ENCODE assay signal across 9 cellular contexts in genomic region chr10:43846187-43846680, GRCh38.
DNase-seq lines count a peak whose midpoint lies in the region; ATAC-seq and TF ChIP-seq lines count a peak whose summit lies in the region.
"Had no signal": no experiment of that assay in that cellular context is flagged by ENCODE, and none has a peak within 500 bp of the region (broad histone marks: within the 10 kb centered on the region; RNA-seq: fewer than 3 reads in every experiment).

No MANE protein-coding gene starts in this region.

- H3K9me1 ChIP-seq in IMR-90 (ENCODE audit: insufficient read depth, low read length) = peaks cover 13% of the 10 kb centered on the region

- intact Hi-C loops in IMR-90 (cut with micrococcal nuclease) = no loop called here
- intact Hi-C loops in adrenal gland (cut with DNase I) = no loop called here
- intact Hi-C loops in mucosa of descending colon (cut with DNase I, micrococcal nuclease) = no loop called here

- BruUV-seq in IMR-90 (replicated peaks; lab: Mats Ljungman, UMichigan) = no TSS peak

- peak overlapping the region; percentile 89 for H3K23ac ChIP-seq in IMR-90 (ENCODE audit: low read depth, low read length)

- H3K79me1 ChIP-seq in IMR-90 (ENCODE audit: low read depth in 1 of 2, low read length in 2 of 2) = no peaks in the 10 kb centered on the region

- H3K27me3 ChIP-seq in IMR-90 (ENCODE audit: control insufficient read depth, insufficient read depth, low read length) = no peaks in the 10 kb centered on the region
- peaks cover 3% of the 10 kb centered on the region for H3K27me3 ChIP-seq in adrenal gland
- no peaks in the 10 kb centered on the region for H3K27me3 ChIP-seq in HAP-1 (ENCODE audit: low read depth)

- peak overlapping the region; percentile 81 for H2BK120ac ChIP-seq in IMR-90 (ENCODE audit: low read depth, low read length)

- POLR2A ChIA-PET in AG04449 (lab: Yijun Ruan, JAX) = interaction anchor here (0.6 to 0.8 kb wide), 2 partner anchors 24 to 46 kb away, joined by 3 read pairs; no protein-coding TSS in a partner anchor
- POLR2A ChIA-PET in IMR-90 (lab: Charles Lee; ENCODE audit: unreplicated experiment) = no interaction called here

- 40% methylated on average over 3 of the region's 11 CpGs; no CpG with 5 or more reads in 1 of the 2 experiments for WGBS in IMR-90 (ENCODE audit: extremely low coverage in 2 of 2, insufficient read length in 1 of 2), 2 experiments
- 38 to 54% (median 51%) methylated on average over 11 of the region's 11 CpGs for WGBS in adrenal gland, 4 donors

- H3K18ac ChIP-seq in IMR-90 (ENCODE audit: low read depth, low read length) = peak overlapping the region; percentile 16; the same call in 1 of the 2 replicates

- H3K4me1 ChIP-seq in IMR-90 (ENCODE audit: control insufficient read depth, insufficient read depth, low read length) = peaks cover 25% of the 10 kb centered on the region
- no peaks in the 10 kb centered on the region for H3K4me1 ChIP-seq in adrenal gland (replicated peaks in 1 of 2)
- no peaks in the 10 kb centered on the region for H3K4me1 ChIP-seq in mucosa of descending colon (ENCODE audit: low read depth)
- H3K4me1 ChIP-seq in HAP-1 = no peaks in the 10 kb centered on the region

- H3K14ac ChIP-seq in IMR-90 (replicated peaks; ENCODE audit: low read depth, low read length) = peak overlapping the region; percentile 80

- H2AK5ac ChIP-seq in IMR-90 (ENCODE audit: low read depth, low read length) = peak overlapping the region; percentile 64

- ATAC-seq in IMR-90 (ENCODE audit: low read depth) (peak; percentile 39), mucosa of descending colon (peak; percentile 43), GM19467 (IDR thresholded peaks at IDR 0.05; ENCODE audit: unreplicated experiment) (no peak)

- H4K8ac ChIP-seq in IMR-90 (ENCODE audit: low read depth in 2 of 2, low read length in 2 of 2) = peak overlapping the region; percentile 75 to 79; a peak in 3 of 4 replicates

- H3K56ac ChIP-seq in IMR-90 (ENCODE audit: extremely low read depth, insufficient read depth, low read length) = no peak overlapping the region

- CTCF ChIA-PET in AG04449 (lab: Yijun Ruan, JAX) (interaction anchor here (0.7 to 2.4 kb wide), 4 partner anchors 10 to 156 kb away, joined by 3 to 15 read pairs (median 3); no protein-coding TSS in a partner anchor), IMR-90 (lab: Yijun Ruan, JAX) (no interaction called here)

- no peaks in the 10 kb centered on the region for H3K36me3 ChIP-seq in IMR-90 (ENCODE audit: control insufficient read depth, insufficient read depth, low read length)
- no peaks in the 10 kb centered on the region for H3K36me3 ChIP-seq in adrenal gland (replicated peaks in 1 of 2)
- H3K36me3 ChIP-seq in mucosa of descending colon (ENCODE audit: low read depth) = no peaks in the 10 kb centered on the region
- H3K36me3 ChIP-seq in HAP-1 (replicated peaks) = no peaks in the 10 kb centered on the region

- H3K27ac ChIP-seq in IMR-90 (ENCODE audit: insufficient read depth, low read length) (peak overlapping the region; percentile 39), adrenal gland (peak overlapping the region in 2 of 5 donors; percentile 41 to 85)

- dilution Hi-C loops in IMR-90 (cut with HindIII; ENCODE audit: low sequenced_read_pairs, unreplicated experiment) = no loop called here

- peak overlapping the region; percentile 76 for H3K4ac ChIP-seq in IMR-90 (ENCODE audit: low read depth, low read length)

- H3K9ac ChIP-seq in IMR-90 (ENCODE audit: low read depth, low read length) = no peak overlapping the region

- no peaks in the 10 kb centered on the region for H4K20me1 ChIP-seq in IMR-90 (ENCODE audit: insufficient read depth, low read length)

- no peak for TF ChIP-seq POLR2A in IMR-90 (IDR thresholded peaks at IDR 0.05; ENCODE audit: low read depth, low read length)
- no peak for TF ChIP-seq POLR2A in adrenal gland (IDR thresholded peaks at IDR 0.05)

- no peak overlapping the region for H3K4me2 ChIP-seq in IMR-90 (ENCODE audit: low read depth, low read length)

- H2AK9ac ChIP-seq in IMR-90 (replicated peaks; ENCODE audit: low read depth, low read length, poor library complexity) = peak overlapping the region; percentile 6

- H2AFZ ChIP-seq in IMR-90 (replicated peaks; ENCODE audit: low read length, poor library complexity) = peak overlapping the region; percentile 84

- in situ Hi-C loops in IMR-90 (cut with MboI; ENCODE audit: low sequenced_read_pairs) (no loop called here), HAP-1 (cut with MboI; ENCODE audit: low sequenced_read_pairs) (no loop called here)

- peak overlapping the region; percentile 25 for H3K4me3 ChIP-seq in AG04449 (ENCODE audit: low read depth, low read length)
- H3K4me3 ChIP-seq in IMR-90 (ENCODE audit: insufficient read depth, low read depth, low read length) = no peak overlapping the region
- no peak overlapping the region for H3K4me3 ChIP-seq in adrenal gland
- no peak overlapping the region for H3K4me3 ChIP-seq in mucosa of descending colon
- H3K4me3 ChIP-seq in HAP-1 = no peak overlapping the region

- DNase-seq in AG04449 (ENCODE audit: low read depth, low spot score) (no peak), IMR-90 (peak; percentile 57), adrenal gland (peak; percentile 25 to 73 (median 43)), mucosa of descending colon (peak; percentile 29 to 52 (median 47)), HAP-1 (ENCODE audit: low spot score in 2 of 2) (no peak), OCI-M1 (lab: John Stamatoyannopoulos, UW) (no peak), NCI-H524 (lab: John Stamatoyannopoulos, UW) (no peak)
- DNase-seq: NCI-H2171 treated with DMSO at 0.1 percent for 48 hours had no signal

- H4K91ac ChIP-seq in IMR-90 (ENCODE audit: insufficient read depth, low read depth, low read length) = peak overlapping the region; percentile 80; the same call in 1 of the 2 replicates

- H2BK20ac ChIP-seq in IMR-90 (ENCODE audit: low read depth, low read length) = peak overlapping the region; percentile 88

- H3K9me3 ChIP-seq in IMR-90 (ENCODE audit: control insufficient read depth, insufficient read depth, low read length) (no peaks in the 10 kb centered on the region), adrenal gland (replicated peaks in 1 of 3) (no peaks in the 10 kb centered on the region), mucosa of descending colon (no peaks in the 10 kb centered on the region), HAP-1 (no peaks in the 10 kb centered on the region)

- no peak for TF ChIP-seq RAD21 in IMR-90 (IDR thresholded peaks at IDR 0.05; ENCODE audit: low read length)

- TF ChIP-seq CTCF in AG04449 (IDR thresholded peaks at IDR 0.05; ENCODE audit: insufficient read depth, low read length, missing control alignments) (no peak), IMR-90 (conservative IDR thresholded peaks at IDR 0.05; ENCODE audit: low read depth, low read length) (no peak), adrenal gland (IDR thresholded peaks at IDR 0.05) (no peak), mucosa of descending colon (IDR thresholded peaks at IDR 0.05) (no peak)

- peak overlapping the region; percentile 59; the same call in 1 of the 2 replicates for H4K5ac ChIP-seq in IMR-90 (ENCODE audit: low read depth, low read length)

- peak overlapping the region; percentile 46 for H2BK5ac ChIP-seq in IMR-90 (ENCODE audit: low read depth, low read length, poor library complexity, severe bottlenecking)

- H2BK15ac ChIP-seq in IMR-90 (ENCODE audit: low read depth, low read length) = peak overlapping the region; percentile 74; the same call in 2 of the 3 replicates

TF ChIP-seq in IMR-90, 13 proteins besides CTCF, POLR2A, EP300 and RAD21:
- TF ChIP-seq RCOR1 (IDR thresholded peaks at IDR 0.05; ENCODE audit: insufficient replicate concordance, low read length) (no peak), NFE2L2 (IDR thresholded peaks at IDR 0.05; ENCODE audit: low read depth, low read length) (no peak), RFX5 (IDR thresholded peaks at IDR 0.05; ENCODE audit: low read depth, low read length) (no peak), FOS (IDR thresholded peaks at IDR 0.05; ENCODE audit: low read depth, low read length) (no peak), SMC3 (IDR thresholded peaks at IDR 0.05; ENCODE audit: low read depth, low read length) (no peak), USF2 (IDR thresholded peaks at IDR 0.05; ENCODE audit: low read depth, low read length) (no peak), MAFK (IDR thresholded peaks at IDR 0.05; ENCODE audit: low read depth, low read length) (no peak), MXI1 (IDR thresholded peaks at IDR 0.05; ENCODE audit: borderline replicate concordance, low read depth, low read length) (no peak), MAZ (IDR thresholded peaks at IDR 0.05; ENCODE audit: borderline replicate concordance, low read depth, low read length) (no peak), ELK1 (IDR thresholded peaks at IDR 0.05; ENCODE audit: borderline replicate concordance, low read depth, low read length) (no peak), CEBPB (IDR thresholded peaks at IDR 0.05; ENCODE audit: low read depth, low read length) (no peak), BHLHE40 (IDR thresholded peaks at IDR 0.05; ENCODE audit: low read depth, low read length) (no peak; the same call in 1 of the 2 replicates)

Comparison
In these comparisons a context has a peak if more than half of its experiments do, and no peak if none do; other contexts are left out.
1. DNase-seq: peak in IMR-90 (single experiment), adrenal gland (7 of 7) and mucosa of descending colon (3 of 3); none in AG04449 (single experiment), HAP-1 (0 of 2), OCI-M1 (single experiment) and NCI-H524 (0 of 2).